ENCODE assay signal across 23 cellular contexts in genomic region chr11:428295-428694, GRCh38. TPM values are rescaled to one million over a fixed set of nuclear protein-coding genes. Genes with fewer than 3 reads are reported as not detected.
"Had no signal": no experiment of that assay in that cellular context is flagged by ENCODE, and none has a peak within 500 bp of the region (broad histone marks: within the 10 kb centered on the region; RNA-seq: fewer than 3 reads in every experiment).

No MANE protein-coding gene starts in this region.

- DNase-seq: central memory CD4-positive, alpha-beta T cell; effector CD4-positive, alpha-beta T cell; endodermal cell; erythroblast; foreskin melanocyte; head of caudate nucleus; kidney glomerular epithelial cell; occipital lobe; small intestine; stimulated activated CD4-positive, alpha-beta T cell treated with anti-CD3 and anti-CD28 coated beads, Interleukin-2, amount 100 ng/mL, for 48 hours; stimulated activated naive CD4-positive, alpha-beta T cell treated with Interleukin-2 at 50 U/mL for 16 hours; testis; transverse colon had no signal

- H3K27me3 ChIP-seq: breast epithelium, hepatocyte, pancreas, testis had no signal

- H3K4me1 Mint-ChIP-seq: endodermal cell, neural progenitor cell had no signal

- H3K27me3 Mint-ChIP-seq: naive thymus-derived CD8-positive, alpha-beta T cell had no signal

- H3K4me3 Mint-ChIP-seq: endodermal cell; naive thymus-derived CD8-positive, alpha-beta T cell; neural progenitor cell had no signal

- ATAC-seq: left lung; mucosa of descending colon; naive thymus-derived CD8-positive, alpha-beta T cell had no signal

- H3K9me3 ChIP-seq: breast epithelium, left lung, mucosa of descending colon, pancreas, testis, transverse colon had no signal

- H3K27ac ChIP-seq: breast epithelium, coronary artery, hepatocyte, left lung, neural progenitor cell, pancreas, testis, transverse colon had no signal

- H3K27ac Mint-ChIP-seq: endodermal cell; naive thymus-derived CD8-positive, alpha-beta T cell had no signal

- H3K9ac ChIP-seq: neural progenitor cell had no signal

- H3K36me3 Mint-ChIP-seq: neural progenitor cell had no signal

- H3K36me3 ChIP-seq: breast epithelium, left lung, neural progenitor cell, pancreas, transverse colon had no signal

- H3K4me3 ChIP-seq: breast epithelium, coronary artery, hepatocyte, left lung, mucosa of descending colon, neural progenitor cell, pancreas, testis, transverse colon had no signal

- H3K4me2 ChIP-seq: hepatocyte, neural progenitor cell had no signal

- H3K4me1 ChIP-seq: breast epithelium, left lung, neural progenitor cell, pancreas, testis, transverse colon had no signal

- H2AFZ ChIP-seq: hepatocyte, neural progenitor cell had no signal

RNA-seq across cellular contexts. Expression of gene ANO9, which starts 13.5 kb away (rescaled TPM):
- total RNA-seq: chondrocyte, endothelial cell of umbilical vein, occipital lobe had no signal
